Comparison of ENCODE assay signal across 20 cellular contexts in the genomic region with DNA sequence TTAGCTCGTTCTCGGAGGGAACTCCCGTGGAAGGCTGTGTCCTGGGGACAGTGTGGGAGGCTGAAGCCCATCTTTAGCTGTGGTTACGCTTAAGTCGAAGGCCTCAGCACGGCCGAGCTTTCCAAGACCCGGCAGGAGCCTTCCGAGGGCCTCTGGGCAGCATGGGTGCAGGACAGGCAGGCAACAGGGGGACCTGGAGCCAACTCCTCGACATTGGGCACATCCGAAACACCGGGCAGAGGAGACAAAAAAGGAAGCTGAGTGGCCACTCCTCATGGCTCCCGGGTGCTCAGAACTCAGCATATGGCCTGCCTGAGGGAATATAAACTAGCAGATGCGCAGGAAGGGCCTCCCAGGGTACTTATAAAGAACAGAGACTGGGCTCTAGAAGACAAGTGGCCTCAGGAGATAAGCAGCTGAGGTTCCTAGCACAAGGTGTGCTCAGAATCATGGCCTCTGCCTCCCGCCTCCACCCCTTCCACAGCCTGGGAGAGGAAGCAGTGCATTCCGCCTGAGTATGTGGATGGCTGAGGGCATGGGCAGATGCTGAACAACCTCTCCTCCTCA. TPM values are rescaled to one million over a fixed set of nuclear protein-coding genes. Genes with fewer than 3 reads are reported as not detected.
DNase-seq lines count a peak whose midpoint lies in the region; TF ChIP-seq lines count a peak whose summit lies in the region.
"Had no signal": no experiment of that assay in that cellular context is flagged by ENCODE, and none has a peak within 500 bp of the region (broad histone marks: within the 10 kb centered on the region; RNA-seq: fewer than 3 reads in every experiment).

No MANE protein-coding gene starts in this region.

- no peaks in the 10 kb centered on the region for H3K9me3 ChIP-seq in tibial artery
- H3K9me3 ChIP-seq: pancreas, SK-N-SH, stomach had no signal

- TF ChIP-seq CTCF in coronary artery (IDR thresholded peaks at IDR 0.05): no peak
- TF ChIP-seq CTCF in tibial artery (IDR thresholded peaks at IDR 0.05): no peak

- H3K27me3 ChIP-seq in tibial artery: no peaks in the 10 kb centered on the region
- H3K27me3 ChIP-seq: pancreas, stomach had no signal

- intact Hi-C loops in tibial artery (cut with DNase I; ENCODE audit: low total_unique reads): loop anchor here (5.0 kb wide), 1 partner anchor 40 kb away; no protein-coding TSS in a partner anchor

- H3K4me3 ChIP-seq in coronary artery (no peak overlapping the region), tibial artery (no peak overlapping the region)
- H3K4me3 ChIP-seq: GM23248, pancreas, stomach had no signal

- peak overlapping the region; percentile 66 to 79 for H3K27ac ChIP-seq in coronary artery
- H3K27ac ChIP-seq in tibial artery: peak overlapping the region; percentile 81 to 82
- H3K27ac ChIP-seq: GM23248, KMS-11, pancreas had no signal

- H3K36me3 ChIP-seq in tibial artery: no peaks in the 10 kb centered on the region
- H3K36me3 ChIP-seq: pancreas had no signal

- peaks cover 3 to 80% (median 49%) of the 10 kb centered on the region in 4 donors for H3K4me1 ChIP-seq in tibial artery
- H3K4me1 ChIP-seq: pancreas had no signal

- DNase-seq in NCI-H2171 treated with DMSO at 0.1 percent for 48 hours (lab: John Stamatoyannopoulos, UW) (peak; percentile 64), NCI-H2171 (lab: John Stamatoyannopoulos, UW) (no peak), coronary artery (ENCODE audit: low spot score) (peak; percentile 69), mesenteric fat pad (ENCODE audit: low spot score) (peak; percentile 69), tibial artery (peak in 1 of 2 donors; percentile 65), GM19238 (ENCODE audit: insufficient read length, low spot score) (no peak), NCI-H1092 treated with DMSO at 0.1 percent for 48 hours (lab: John Stamatoyannopoulos, UW) (no peak), NCI-H774 (lab: John Stamatoyannopoulos, UW) (no peak)
- DNase-seq: activated CD4-positive, alpha-beta T cell treated with anti-CD3 and anti-CD28 coated beads, Interleukin-2, amount 50 U/mL, for 48 hours; activated T-cell treated with anti-CD3 and anti-CD28 coated beads, Interleukin-2, amount 50 U/mL, for 48 hours; amniotic stem cell; DMS79; GM23248; kidney glomerular epithelial cell; NCI-H1105; PC-3; SK-N-SH; stomach had no signal

RNA-seq across cellular contexts. Expression of a gene that starts 34.1 kb away (rescaled TPM):
- total RNA-seq in mesenteric fat pad: 34.8 TPM

Comparison
In these comparisons a context has a peak if more than half of its experiments do, and no peak if none do; other contexts are left out.
1. DNase-seq: peak in NCI-H2171 treated with DMSO at 0.1 percent for 48 hours (single experiment), coronary artery (single experiment) and mesenteric fat pad (single experiment); none in NCI-H2171 (single experiment), GM19238 (single experiment), NCI-H1092 treated with DMSO at 0.1 percent for 48 hours (single experiment) and NCI-H774 (single experiment).